In the genomic region with DNA sequence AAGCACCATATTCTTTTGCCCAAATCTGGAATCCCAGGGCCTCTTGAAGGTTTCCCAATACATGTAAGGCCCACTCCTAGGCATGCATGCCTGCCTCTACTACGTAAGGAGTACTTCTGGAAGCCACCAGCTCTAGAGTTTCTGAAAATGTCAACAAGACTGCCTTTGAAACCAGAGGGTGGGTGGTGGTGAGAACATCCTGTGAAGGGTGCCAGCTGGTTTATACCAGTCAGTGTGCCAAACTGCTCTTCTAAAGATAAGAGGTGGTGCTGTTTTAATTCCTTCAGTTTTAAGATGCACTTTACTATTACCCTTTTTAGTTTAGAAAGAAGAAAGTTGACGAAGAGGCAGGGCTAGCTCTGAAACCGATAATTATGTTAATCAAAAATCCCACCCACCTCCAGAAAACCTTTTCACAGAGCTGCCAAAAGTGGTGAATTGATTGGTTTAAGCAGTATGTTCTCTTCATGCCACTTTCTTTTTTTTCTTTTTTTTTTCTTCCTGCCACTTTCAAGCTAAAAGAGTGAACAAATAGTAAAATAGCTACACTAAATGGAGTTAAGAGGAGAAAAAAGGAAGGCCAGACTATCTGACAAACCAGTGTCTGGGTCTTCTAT, we compare ENCODE assay signal across 1 cellular context.
TF ChIP-seq lines count a peak whose summit lies in the region.

No MANE protein-coding gene starts in this region.

TF ChIP-seq in HepG2, 621 proteins besides CTCF, POLR2A, EP300 and RAD21 (continued from another document):
- TF ChIP-seq, protein P1, sequence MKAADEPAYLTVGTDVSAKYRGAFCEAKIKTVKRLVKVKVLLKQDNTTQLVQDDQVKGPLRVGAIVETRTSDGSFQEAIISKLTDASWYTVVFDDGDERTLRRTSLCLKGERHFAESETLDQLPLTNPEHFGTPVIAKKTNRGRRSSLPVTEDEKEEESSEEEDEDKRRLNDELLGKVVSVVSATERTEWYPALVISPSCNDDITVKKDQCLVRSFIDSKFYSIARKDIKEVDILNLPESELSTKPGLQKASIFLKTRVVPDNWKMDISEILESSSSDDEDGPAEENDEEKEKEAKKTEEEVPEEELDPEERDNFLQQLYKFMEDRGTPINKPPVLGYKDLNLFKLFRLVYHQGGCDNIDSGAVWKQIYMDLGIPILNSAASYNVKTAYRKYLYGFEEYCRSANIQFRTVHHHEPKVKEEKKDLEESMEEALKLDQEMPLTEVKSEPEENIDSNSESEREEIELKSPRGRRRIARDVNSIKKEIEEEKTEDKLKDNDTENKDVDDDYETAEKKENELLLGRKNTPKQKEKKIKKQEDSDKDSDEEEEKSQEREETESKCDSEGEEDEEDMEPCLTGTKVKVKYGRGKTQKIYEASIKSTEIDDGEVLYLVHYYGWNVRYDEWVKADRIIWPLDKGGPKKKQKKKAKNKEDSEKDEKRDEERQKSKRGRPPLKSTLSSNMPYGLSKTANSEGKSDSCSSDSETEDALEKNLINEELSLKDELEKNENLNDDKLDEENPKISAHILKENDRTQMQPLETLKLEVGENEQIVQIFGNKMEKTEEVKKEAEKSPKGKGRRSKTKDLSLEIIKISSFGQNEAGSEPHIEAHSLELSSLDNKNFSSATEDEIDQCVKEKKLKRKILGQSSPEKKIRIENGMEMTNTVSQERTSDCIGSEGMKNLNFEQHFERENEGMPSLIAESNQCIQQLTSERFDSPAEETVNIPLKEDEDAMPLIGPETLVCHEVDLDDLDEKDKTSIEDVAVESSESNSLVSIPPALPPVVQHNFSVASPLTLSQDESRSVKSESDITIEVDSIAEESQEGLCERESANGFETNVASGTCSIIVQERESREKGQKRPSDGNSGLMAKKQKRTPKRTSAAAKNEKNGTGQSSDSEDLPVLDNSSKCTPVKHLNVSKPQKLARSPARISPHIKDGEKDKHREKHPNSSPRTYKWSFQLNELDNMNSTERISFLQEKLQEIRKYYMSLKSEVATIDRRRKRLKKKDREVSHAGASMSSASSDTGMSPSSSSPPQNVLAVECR (CRISPR knock-in tag; IDR thresholded peaks at IDR 0.05; ENCODE audit: borderline replicate concordance) = no peak
- TF ChIP-seq PLRG1 (conservative IDR thresholded peaks at IDR 0.05) = no peak
- TF ChIP-seq EHMT2 (IDR thresholded peaks at IDR 0.05; ENCODE audit: borderline replicate concordance, low read depth, low read length) = no peak
